ENCODE assay signal across 8 cellular contexts in the genomic region with DNA sequence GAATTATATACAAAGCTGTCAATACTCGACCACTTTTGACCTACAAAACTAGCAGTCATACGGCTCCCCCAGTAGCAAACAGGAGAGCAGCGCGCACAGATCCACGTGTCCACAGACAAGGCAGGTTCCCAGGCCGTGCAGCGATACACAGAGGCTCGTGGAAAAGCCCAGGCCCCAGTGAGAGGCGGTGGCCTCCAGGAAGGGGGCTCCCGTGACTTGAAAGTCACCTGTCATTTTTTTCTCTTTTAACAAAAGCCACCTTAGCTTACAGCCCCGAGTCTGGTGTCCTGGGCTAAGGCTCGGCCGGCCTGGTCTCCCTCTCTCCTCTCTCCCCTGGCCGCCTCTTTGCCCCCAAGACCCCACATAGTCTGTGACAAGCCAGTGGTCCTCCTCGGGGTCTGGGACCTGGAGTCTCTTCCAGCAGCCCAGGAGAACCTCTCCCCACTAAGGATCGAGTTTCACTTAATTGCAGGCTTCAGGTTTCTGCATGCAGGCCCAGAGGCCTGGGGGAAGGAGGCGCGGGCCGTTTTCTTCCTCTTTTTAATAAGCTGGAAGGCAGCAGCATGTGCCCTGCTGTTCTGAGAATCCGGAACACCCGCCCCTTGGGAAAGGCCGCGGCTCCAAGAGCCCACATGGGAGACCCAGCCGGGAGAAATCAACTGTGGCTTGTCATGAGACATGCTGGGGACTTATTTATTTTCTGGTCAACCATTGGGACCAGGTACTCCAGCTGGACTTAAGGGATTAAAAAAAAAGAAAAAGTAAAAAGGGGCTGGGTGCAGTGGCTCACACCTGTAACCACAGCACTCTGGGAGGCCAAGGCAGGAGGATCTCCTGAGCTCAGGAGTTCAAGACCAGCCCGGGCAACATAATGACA. TPM values are rescaled to one million over a fixed set of nuclear protein-coding genes. Genes with fewer than 3 reads are reported as not detected.
DNase-seq lines count a peak whose midpoint lies in the region; ATAC-seq and TF ChIP-seq lines count a peak whose summit lies in the region.

No MANE protein-coding gene starts in this region.

- TF ChIP-seq CTCF in A673 (conservative IDR thresholded peaks at IDR 0.05; ENCODE audit: low read depth, low read length) (no peak), osteoblast (IDR thresholded peaks at IDR 0.05; ENCODE audit: extremely low read depth, low read depth, low read length) (no peak)

- H3K36me3 ChIP-seq in A673 (ENCODE audit: insufficient read depth, low read length, poor library complexity, severe bottlenecking) (no peaks in the 10 kb centered on the region), HUES48 (ENCODE audit: control insufficient read depth, insufficient read depth, low read length) (0 out of 2 replicates have a peak, but pooled peaks cover 10% of the 10 kb centered on the region), osteoblast (ENCODE audit: insufficient read depth, low read length) (no peaks in the 10 kb centered on the region)

- no peak for TF ChIP-seq POLR2A in erythroblast (IDR thresholded peaks at IDR 0.05; ENCODE audit: low read length)

- H4K20me1 ChIP-seq in osteoblast (ENCODE audit: insufficient read depth, low read length), result peaks cover 77% of the 10 kb centered on the region

- DNase-seq in A673 (ENCODE audit: low spot score) (peak; percentile 94), OCI-M1 (lab: John Stamatoyannopoulos, UW) (peak; percentile 96), erythroblast (lab: John Stamatoyannopoulos, UW) (peak; percentile 23 to 30), osteoblast (ENCODE audit: insufficient read length, low spot score, missing footprints) (no peak)
- no peak for DNase-seq in activated CD4-positive, alpha-beta memory T cell treated with anti-CD3 and anti-CD28 coated beads, Interleukin-2, amount 10 ng/mL, durations not matched to agents 7 days and 5 days

- H3K4me3 Mint-ChIP-seq in activated CD4-positive, alpha-beta memory T cell treated with anti-CD3 and anti-CD28 coated beads, Interleukin-2, amount 10 ng/mL, durations not matched to agents 7 days and 5 days, result no peak overlapping the region

- H3K27me3 ChIP-seq in A673 (replicated peaks; ENCODE audit: insufficient read depth, low read depth, low read length, poor library complexity) (no peaks in the 10 kb centered on the region), HUES48 (ENCODE audit: control insufficient read depth, insufficient read depth, low read length) (no peaks in the 10 kb centered on the region), osteoblast (ENCODE audit: insufficient read depth, low read length) (no peaks in the 10 kb centered on the region)

- H3K4me3 ChIP-seq in A673 (ENCODE audit: low read depth, low read length, poor library complexity, severe bottlenecking), result peak overlapping the region; percentile 16
- H3K4me3 ChIP-seq in HUES48 (ENCODE audit: low read depth, low read length), result no peak overlapping the region
- no peak overlapping the region for H3K4me3 ChIP-seq in osteoblast (ENCODE audit: insufficient read depth, low read length)

- intact Hi-C loops in A673 (cut with micrococcal nuclease; ENCODE audit: unreplicated experiment), result no loop called here

- H3K27ac ChIP-seq in A673 (ENCODE audit: low read depth, low read length, poor library complexity, severe bottlenecking), result peak overlapping the region; percentile 89
- peak overlapping the region; percentile 77 for H3K27ac ChIP-seq in HUES48 (ENCODE audit: low read depth, low read length)
- H3K27ac ChIP-seq in osteoblast (ENCODE audit: low read depth, low read length), result peak overlapping the region; percentile 49

- H2AFZ ChIP-seq in osteoblast (ENCODE audit: low read length), result no peak overlapping the region

- 0 out of 2 replicates have a peak overlapping the region, but pooled peaks have one; percentile 44 for H3K9ac ChIP-seq in HUES48 (ENCODE audit: low read depth, low read length)

- CTCF ChIA-PET in A673 (lab: Charles Lee), result interaction anchor here (0.6 to 1.8 kb wide), 3 partner anchors 10 to 86 kb away, joined by 3 to 6 read pairs (median 5); no protein-coding TSS in a partner anchor
- CTCF ChIA-PET in activated CD4-positive, alpha-beta memory T cell treated with anti-CD3 and anti-CD28 coated beads, Interleukin-2, amount 10 ng/mL, durations not matched to agents 7 days and 5 days (lab: Charles Lee), result interaction anchor here (1.4 kb wide), 1 partner anchor 12 kb away, joined by 3 read pairs; no protein-coding TSS in a partner anchor

- BruUV-seq in A673 (replicated peaks; lab: Mats Ljungman, UMichigan), result no TSS peak

- no peaks in the 10 kb centered on the region for H3K36me3 Mint-ChIP-seq in activated CD4-positive, alpha-beta memory T cell treated with anti-CD3 and anti-CD28 coated beads, Interleukin-2, amount 10 ng/mL, durations not matched to agents 7 days and 5 days (ENCODE audit: low read depth)

- H3K27ac Mint-ChIP-seq in activated CD4-positive, alpha-beta memory T cell treated with anti-CD3 and anti-CD28 coated beads, Interleukin-2, amount 10 ng/mL, durations not matched to agents 7 days and 5 days, result no peak overlapping the region

- peaks cover 28% of the 10 kb centered on the region for H3K4me1 Mint-ChIP-seq in activated CD4-positive, alpha-beta memory T cell treated with anti-CD3 and anti-CD28 coated beads, Interleukin-2, amount 10 ng/mL, durations not matched to agents 7 days and 5 days

- H3K9me3 Mint-ChIP-seq in activated CD4-positive, alpha-beta memory T cell treated with anti-CD3 and anti-CD28 coated beads, Interleukin-2, amount 10 ng/mL, durations not matched to agents 7 days and 5 days, result no peaks in the 10 kb centered on the region

- H3K4me2 ChIP-seq in osteoblast (ENCODE audit: insufficient read depth, low read length), result no peak overlapping the region

- H3K4me1 ChIP-seq in A673 (ENCODE audit: insufficient read depth, low read length, poor library complexity, severe bottlenecking) (peaks cover 60% of the 10 kb centered on the region), HUES48 (ENCODE audit: control insufficient read depth, insufficient read depth, low read length) (peaks cover 31% of the 10 kb centered on the region), osteoblast (ENCODE audit: insufficient read depth, low read length) (peaks cover 35% of the 10 kb centered on the region)

- H3K27me3 Mint-ChIP-seq in activated CD4-positive, alpha-beta memory T cell treated with anti-CD3 and anti-CD28 coated beads, Interleukin-2, amount 10 ng/mL, durations not matched to agents 7 days and 5 days, result no peaks in the 10 kb centered on the region

- POLR2A ChIA-PET in A673 (lab: Charles Lee; ENCODE audit: low non-redundant PET), result interaction anchor here (0.6 kb wide), 3 partner anchors 12 to 658 kb away, joined by 3 to 8 read pairs (median 3); no protein-coding TSS in a partner anchor
- POLR2A ChIA-PET in activated CD4-positive, alpha-beta memory T cell treated with anti-CD3 and anti-CD28 coated beads, Interleukin-2, amount 10 ng/mL, durations not matched to agents 7 days and 5 days (lab: Charles Lee), result interaction anchor here (1.0 kb wide), 1 partner anchor 85 kb away, joined by 3 read pairs; no protein-coding TSS in a partner anchor

- H3K79me2 ChIP-seq in osteoblast (ENCODE audit: insufficient read depth, low read length), result peaks cover 98% of the 10 kb centered on the region

- H3K9me3 ChIP-seq in A673 (ENCODE audit: low read depth, low read length, poor library complexity, severe bottlenecking), result no peaks in the 10 kb centered on the region
- no peaks in the 10 kb centered on the region for H3K9me3 ChIP-seq in HUES48 (ENCODE audit: control insufficient read depth, insufficient read depth, low read length)
- no peaks in the 10 kb centered on the region for H3K9me3 ChIP-seq in osteoblast (ENCODE audit: low read depth, low read length)

- ATAC-seq in HG03378 (IDR thresholded peaks at IDR 0.05; ENCODE audit: unreplicated experiment) (no peak), HG02840 (IDR thresholded peaks at IDR 0.05; ENCODE audit: low FRiP score, unreplicated experiment) (no peak)

RNA-seq across cellular contexts. Expression of a gene that starts 15.9 kb away (rescaled TPM):
- total RNA-seq in A673 (2021), result 227 and 276 TPM in 2 replicates
- total RNA-seq in osteoblast, result 45.2 and 47.1 TPM in 2 replicates
- 10 to 100 TPM; 88.9 to 90.8 TPM for total RNA-seq in activated CD4-positive, alpha-beta memory T cell treated with anti-CD3 and anti-CD28 coated beads, Interleukin-2, amount 10 ng/mL, durations not matched to agents 7 days and 5 days

Comparison
In these comparisons a context has a peak if more than half of its experiments do, and no peak if none do; other contexts are left out.
1. DNase-seq: peak in A673 (single experiment), OCI-M1 (single experiment) and erythroblast (2 of 2); none in osteoblast (single experiment) and activated CD4-positive, alpha-beta memory T cell treated with anti-CD3 and anti-CD28 coated beads, Interleukin-2, amount 10 ng/mL, durations not matched to agents 7 days and 5 days (single experiment).
2. Peak in every context shown above with its lines, with median percentiles within 50 percentile points of each other: H3K27ac ChIP-seq.